Comparison of ENCODE assay signal across 24 cellular contexts in genomic region chr12:101769865-101770264, GRCh38. TPM values are rescaled to one million over a fixed set of nuclear protein-coding genes. Genes with fewer than 3 reads are reported as not detected.
"Had no signal": no experiment of that assay in that cellular context is flagged by ENCODE, and none has a peak within 500 bp of the region (broad histone marks: within the 10 kb centered on the region; RNA-seq: fewer than 3 reads in every experiment).

No MANE protein-coding gene starts in this region.

- H3K4me3 ChIP-seq: coronary artery, esophagus muscularis mucosa, gastrocnemius medialis, left ventricle myocardium inferior, sigmoid colon, smooth muscle cell, stomach, suprapubic skin, transverse colon had no signal

- FAIRE-seq: urothelium cell line had no signal

- H3K27ac ChIP-seq: coronary artery, esophagus muscularis mucosa, gastrocnemius medialis, left ventricle myocardium inferior, sigmoid colon, stomach, suprapubic skin, transverse colon had no signal

- H3K9me3 ChIP-seq: esophagus muscularis mucosa, gastrocnemius medialis, left ventricle myocardium inferior, sigmoid colon, stomach, suprapubic skin, transverse colon had no signal

- DNase-seq: activated CD4-positive, alpha-beta T cell treated with anti-CD3 and anti-CD28 coated beads for 36 hours; activated CD4-positive, alpha-beta T cell treated with anti-CD3 and anti-CD28 coated beads, Interleukin-2, amount 50 U/mL, for 4 hours; activated CD8-positive, alpha-beta memory T cell treated with anti-CD3 and anti-CD28 coated beads for 24 hours; activated CD8-positive, alpha-beta memory T cell treated with anti-CD3 and anti-CD28 coated beads, Interleukin-2, amount 50 U/mL, for 4 hours; activated naive CD4-positive, alpha-beta T cell; activated T-cell treated with anti-CD3 and anti-CD28 coated beads, Interleukin-2, amount 50 U/mL, for 24 hours; cerebellar nuclear complex; gastrocnemius medialis; head of caudate nucleus; hypothalamus; left ventricle myocardium inferior; naive thymus-derived CD4-positive, alpha-beta T cell; occipital lobe; retina; sigmoid colon; stimulated activated CD4-positive, alpha-beta T cell treated with anti-CD3 and anti-CD28 coated beads, Interleukin-15, amount 100 ng/mL, for 24 hours; stomach; transverse colon had no signal

- H3K27me3 ChIP-seq: esophagus muscularis mucosa, gastrocnemius medialis, sigmoid colon, stomach, suprapubic skin, transverse colon had no signal

- H3K4me1 ChIP-seq: left ventricle myocardium inferior, sigmoid colon had no signal

RNA-seq across cellular contexts. Expression of gene SYCP3, which starts 30.6 kb away (rescaled TPM):
- total RNA-seq: esophagus muscularis mucosa, left ventricle myocardium inferior, neural crest cell had no signal
